1 cellular context compared by ENCODE assay signal in the genomic region with DNA sequence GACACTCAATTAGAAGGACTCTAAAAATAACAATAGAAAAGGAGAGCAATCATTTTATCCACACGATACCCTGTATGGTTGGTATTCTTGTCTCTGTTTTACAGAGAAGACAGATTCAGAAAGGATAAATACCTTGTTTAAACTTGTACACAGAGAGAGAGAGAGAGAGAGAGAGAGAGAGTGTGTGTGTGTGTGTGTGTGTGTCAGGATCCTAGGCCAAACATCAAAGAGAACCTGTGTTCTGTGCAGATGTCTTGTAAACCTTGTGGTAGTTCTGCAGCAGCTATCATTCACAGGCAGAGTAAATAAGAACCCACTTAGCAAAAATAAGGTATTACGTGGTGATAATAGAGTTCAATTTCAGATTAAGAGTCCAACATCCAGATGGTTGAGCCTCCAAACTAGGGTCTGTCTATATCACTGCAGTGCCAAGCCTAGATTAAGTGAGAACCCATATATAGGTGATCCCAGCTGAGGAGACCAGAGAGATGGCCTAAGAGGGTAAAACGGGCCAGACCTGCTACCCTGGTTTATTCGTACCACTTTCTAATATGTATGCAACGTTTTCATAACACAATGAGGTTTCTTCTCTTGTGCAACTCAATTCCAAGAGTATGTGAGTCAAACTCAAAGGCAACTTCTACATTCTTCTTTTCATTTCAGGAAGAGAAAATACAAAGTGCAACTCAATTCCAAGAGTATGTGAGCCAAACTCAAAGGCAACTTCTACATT.
TF ChIP-seq lines count a peak whose summit lies in the region.

No MANE protein-coding gene starts in this region.

TF ChIP-seq in A549, 52 proteins besides CTCF, POLR2A, EP300 and RAD21 (continued from another document):
- TF ChIP-seq, protein P1, sequence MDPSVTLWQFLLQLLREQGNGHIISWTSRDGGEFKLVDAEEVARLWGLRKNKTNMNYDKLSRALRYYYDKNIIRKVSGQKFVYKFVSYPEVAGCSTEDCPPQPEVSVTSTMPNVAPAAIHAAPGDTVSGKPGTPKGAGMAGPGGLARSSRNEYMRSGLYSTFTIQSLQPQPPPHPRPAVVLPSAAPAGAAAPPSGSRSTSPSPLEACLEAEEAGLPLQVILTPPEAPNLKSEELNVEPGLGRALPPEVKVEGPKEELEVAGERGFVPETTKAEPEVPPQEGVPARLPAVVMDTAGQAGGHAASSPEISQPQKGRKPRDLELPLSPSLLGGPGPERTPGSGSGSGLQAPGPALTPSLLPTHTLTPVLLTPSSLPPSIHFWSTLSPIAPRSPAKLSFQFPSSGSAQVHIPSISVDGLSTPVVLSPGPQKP (IDR thresholded peaks at IDR 0.05; ENCODE audit: low read depth, low read length): no peak
- no peak for TF ChIP-seq NFE2L2 (conservative IDR thresholded peaks at IDR 0.05; ENCODE audit: low read length)
